Comparison of ENCODE assay signal across 21 cellular contexts in genomic region chr6:88584581-88584980, GRCh38.
"Had no signal": no experiment of that assay in that cellular context is flagged by ENCODE, and none has a peak within 500 bp of the region (broad histone marks: within the 10 kb centered on the region; RNA-seq: fewer than 3 reads in every experiment).

No MANE protein-coding gene starts in this region.

- H3K4me3 ChIP-seq: ascending aorta, cardiac muscle cell, colonic mucosa, esophagus muscularis mucosa, hepatocyte, left lung, prostate gland had no signal

- DNase-seq: activated CD4-positive, alpha-beta T cell treated with anti-CD3 and anti-CD28 coated beads, Interleukin-2, amount 50 U/mL, for 4 hours; activated naive CD4-positive, alpha-beta T cell; activated naive CD8-positive, alpha-beta T cell treated with anti-CD3 and anti-CD28 coated beads, Interleukin-2, amount 10 ng/mL, durations not matched to agents 7 days and 5 days; activated T-cell treated with anti-CD3 and anti-CD28 coated beads for 4 hours; colonic mucosa; effector CD4-positive, alpha-beta T cell; kidney; left lung; right cardiac atrium; small intestine; stimulated activated CD4-positive, alpha-beta T cell treated with anti-CD3 and anti-CD28 coated beads, Interleukin-4, amount 100 ng/mL, for 24 hours; stimulated activated naive CD4-positive, alpha-beta T cell; T-cell; T-helper 9 cell; trophoblast cell had no signal

- H3K27me3 ChIP-seq: ascending aorta, cardiac muscle cell, colonic mucosa, hepatocyte had no signal

- H3K27ac ChIP-seq: cardiac muscle cell, colonic mucosa, esophagus muscularis mucosa, hepatocyte, left lung, prostate gland had no signal

- H3K9me3 ChIP-seq: colonic mucosa, prostate gland had no signal

- H3K36me3 ChIP-seq: ascending aorta, cardiac muscle cell, colonic mucosa, esophagus muscularis mucosa, left lung, prostate gland had no signal

- H3K4me2 ChIP-seq: hepatocyte had no signal

- H3K79me2 ChIP-seq: hepatocyte had no signal

- ATAC-seq: activated CD4-positive, CD25-positive, alpha-beta regulatory T cell treated with anti-CD3 and anti-CD28 coated beads, Interleukin-2, amount 50 U/mL, for 24 hours; left lung; right cardiac atrium; T-cell had no signal

- H3K4me1 ChIP-seq: colonic mucosa, left lung, prostate gland had no signal
